ENCODE assay signal across 8 cellular contexts in genomic region chr17:74361613-74362391, GRCh38. TPM values are rescaled to one million over a fixed set of nuclear protein-coding genes. Genes with fewer than 3 reads are reported as not detected.
DNase-seq lines count a peak whose midpoint lies in the region; ATAC-seq and TF ChIP-seq lines count a peak whose summit lies in the region.

Gene BTBD17, minus strand, starts transcription at chr17:74361868. Its CDS starts 49 bp downstream, at chr17:74361819.

- H3K4me1 ChIP-seq in BLaER1 treated with 17β-estradiol and CSF1 and Interleukin-3, amounts not matched to agents 10 nM and 100 nM, result peaks cover 6 to 21% (median 19%) of the 10 kb centered on the region in 10 experiments; a peak in 19 of 20 replicates
- H3K4me1 ChIP-seq in HUES48 (ENCODE audit: control insufficient read depth, insufficient read depth, low read length) (peaks cover 9% of the 10 kb centered on the region), upper lobe of left lung (peaks cover 5 to 15% (median 7%) of the 10 kb centered on the region in 4 donors)

- no peak within 1 kb of the TSS for H3K27ac ChIP-seq in BLaER1 treated with 17β-estradiol and CSF1 and Interleukin-3, amounts not matched to agents 10 nM and 100 nM
- H3K27ac ChIP-seq in HUES48 (ENCODE audit: low read depth, low read length) (peak within 1 kb of the TSS; percentile 55), dorsolateral prefrontal cortex (peak within 1 kb of the TSS in 49 of 59 donors; percentile 8 to 85 (median 59)), upper lobe of left lung (no peak within 1 kb of the TSS)

- DNase-seq in T-helper 9 cell (peak; percentile 30), dorsolateral prefrontal cortex (peak; percentile 28 to 82 (median 70)), lung microvascular endothelial cell (ENCODE audit: low read depth in 2 of 2) (peak; percentile 23 to 64), upper lobe of left lung (peak; percentile 52 to 92), middle frontal gyrus (ENCODE audit: extremely low spot score, low spot score) (no peak)

- peaks cover 14 to 24% (median 20%) of the 10 kb centered on the region in 11 experiments for H3K27me3 ChIP-seq in BLaER1 treated with 17β-estradiol and CSF1 and Interleukin-3, amounts not matched to agents 10 nM and 100 nM
- H3K27me3 ChIP-seq in HUES48 (ENCODE audit: control insufficient read depth, insufficient read depth, low read length), result peaks cover 18% of the 10 kb centered on the region
- peaks cover 0 to 25% (median 6%) of the 10 kb centered on the region in 45 donors for H3K27me3 ChIP-seq in dorsolateral prefrontal cortex
- H3K27me3 ChIP-seq in upper lobe of left lung, result peaks cover 0 to 27% (median 13%) of the 10 kb centered on the region in 4 donors

- intact Hi-C loops in dorsolateral prefrontal cortex (cut with DNase I), result loop anchor here (1.0 to 2.0 kb wide), 4 partner anchors 57 to 153 kb away; partner anchors contain the start of gene TTYH2 (in 1 of the 2)

- no peak for TF ChIP-seq POLR2A in upper lobe of left lung (IDR thresholded peaks at IDR 0.05)

- H3K36me3 ChIP-seq in BLaER1 treated with 17β-estradiol and CSF1 and Interleukin-3, amounts not matched to agents 10 nM and 100 nM, result no peaks in the 10 kb centered on the region
- H3K36me3 ChIP-seq in HUES48 (ENCODE audit: control insufficient read depth, insufficient read depth, low read length) (no peaks in the 10 kb centered on the region), upper lobe of left lung (no peaks in the 10 kb centered on the region)

- H3K9me3 ChIP-seq in BLaER1 treated with 17β-estradiol and CSF1 and Interleukin-3, amounts not matched to agents 10 nM and 100 nM (replicated peaks in 1 of 11), result peaks cover 0 to 3% (median 0%) of the 10 kb centered on the region in 11 experiments; a peak in 1 of 22 replicates
- H3K9me3 ChIP-seq in HUES48 (ENCODE audit: control insufficient read depth, insufficient read depth, low read length) (no peaks in the 10 kb centered on the region), upper lobe of left lung (no peaks in the 10 kb centered on the region)

- no peak within 1 kb of the TSS for H3K4me3 ChIP-seq in BLaER1 treated with 17β-estradiol and CSF1 and Interleukin-3, amounts not matched to agents 10 nM and 100 nM
- H3K4me3 ChIP-seq in HUES48 (ENCODE audit: low read depth, low read length), result 0 out of 2 replicates have a peak within 1 kb of the TSS, but pooled peaks have one; percentile 47
- peak within 1 kb of the TSS in 25 of 59 donors; percentile 2 to 46 (median 14) for H3K4me3 ChIP-seq in dorsolateral prefrontal cortex
- H3K4me3 ChIP-seq in upper lobe of left lung, result no peak within 1 kb of the TSS

- no peak within 1 kb of the TSS for H3K9ac ChIP-seq in BLaER1 treated with 17β-estradiol and CSF1 and Interleukin-3, amounts not matched to agents 10 nM and 100 nM
- H3K9ac ChIP-seq in HUES48 (ENCODE audit: low read depth, low read length), result 0 out of 2 replicates have a peak within 1 kb of the TSS, but pooled peaks have one; percentile 5

- no peak for TF ChIP-seq EP300 in upper lobe of left lung (IDR thresholded peaks at IDR 0.05)

- 4 to 13% methylated on average over 10 to 19 of the region's 23 CpGs for WGBS in upper lobe of left lung, 2 donors

- no peaks in the 10 kb centered on the region for H4K20me1 ChIP-seq in BLaER1 treated with 17β-estradiol and CSF1 and Interleukin-3, amounts not matched to agents 10 nM and 100 nM

- peak within 1 kb of the TSS; percentile 11 to 56 (median 42); a peak in 20 of 22 replicates for H3K4me2 ChIP-seq in BLaER1 treated with 17β-estradiol and CSF1 and Interleukin-3, amounts not matched to agents 10 nM and 100 nM

- ATAC-seq in upper lobe of left lung (ENCODE audit: low FRiP score in 2 of 2) (peak; percentile 64 to 69), GM19351 (IDR thresholded peaks at IDR 0.05; ENCODE audit: unreplicated experiment) (no peak)

- TF ChIP-seq CTCF in dorsolateral prefrontal cortex (IDR thresholded peaks at IDR 0.05 in 54 of 56, conservative IDR thresholded peaks at IDR 0.05 in 2 of 56; ENCODE audit: low read depth in 1 of 56, partially characterized antibody in 56 of 56), result peak in 55 of 56 donors; percentile 58 to 95 (median 77)
- TF ChIP-seq CTCF in upper lobe of left lung (IDR thresholded peaks at IDR 0.05), result peak; percentile 55 to 76 (median 68)

RNA-seq across cellular contexts. Expression of gene BTBD17, which starts in this region (rescaled TPM):
- 1 to 10 TPM in 98 of 120 experiments, under 1 TPM in 22; 0.28 to 6.4 (median 1.6) TPM for total RNA-seq in dorsolateral prefrontal cortex
- not detected in 2 replicates for total RNA-seq in lung microvascular endothelial cell
- total RNA-seq in upper lobe of left lung, result 1 to 10 TPM in 1 of 6 donors, not detected in 5; 1.2 TPM

Comparison
In these comparisons a context has a peak if more than half of its experiments do, and no peak if none do; other contexts are left out.
1. Peak in DNase-seq in lung microvascular endothelial cell; RNA of the gene not detected or under 1 TPM.
2. H3K27ac ChIP-seq: peak in HUES48 (single experiment) and dorsolateral prefrontal cortex (49 of 59); none in BLaER1 treated with 17β-estradiol and CSF1 and Interleukin-3, amounts not matched to agents 10 nM and 100 nM (0 of 11) and upper lobe of left lung (0 of 4).